In the genomic region with DNA sequence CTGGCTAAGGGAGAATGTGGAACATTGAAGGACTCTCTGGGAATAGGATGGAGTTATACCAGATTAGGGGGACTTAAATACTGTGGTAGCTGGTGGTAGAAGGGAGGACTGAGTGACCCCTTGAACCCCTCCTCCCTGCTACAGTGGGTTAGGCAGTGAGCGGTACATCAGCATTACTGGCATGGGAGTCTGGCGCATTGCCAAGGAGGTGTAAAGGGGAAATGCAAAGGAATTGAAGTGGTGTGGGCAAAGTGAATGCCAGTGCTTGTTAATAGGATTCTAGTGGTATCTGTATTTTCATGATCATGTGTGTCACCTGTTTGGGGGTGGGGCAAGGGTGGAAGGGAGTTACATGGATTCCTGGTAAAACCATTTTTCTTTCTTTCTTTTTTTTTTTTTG, we compare ENCODE assay signal across 25 cellular contexts.
DNase-seq lines count a peak whose midpoint lies in the region; TF ChIP-seq lines count a peak whose summit lies in the region.
"Had no signal": no experiment of that assay in that cellular context is flagged by ENCODE, and none has a peak within 500 bp of the region (broad histone marks: within the 10 kb centered on the region; RNA-seq: fewer than 3 reads in every experiment).

No MANE protein-coding gene starts in this region.

- no peaks in the 10 kb centered on the region for H3F3A ChIP-seq in neural progenitor cell (ENCODE audit: low read depth)

- no peak overlapping the region for H2AFZ ChIP-seq in neural progenitor cell (replicated peaks)

- H3K4me3 ChIP-seq in NB4 (ENCODE audit: low read depth, low read length) (no peak overlapping the region), neural progenitor cell (no peak overlapping the region)
- H3K4me3 ChIP-seq: BLaER1 had no signal

- peak overlapping the region; percentile 1 for H3K27ac Mint-ChIP-seq in activated naive CD4-positive, alpha-beta T cell treated with anti-CD3 and anti-CD28 coated beads, Interleukin-2, amount 50 U/mL, for 24 hours
- H3K27ac Mint-ChIP-seq in activated naive CD4-positive, alpha-beta T cell treated with anti-CD3 and anti-CD28 coated beads, Interleukin-2, amount 10 ng/mL, durations not matched to agents 7 days and 5 days: no peak overlapping the region
- no peak overlapping the region for H3K27ac Mint-ChIP-seq in neural progenitor cell
- H3K27ac Mint-ChIP-seq: CD4-positive, alpha-beta memory T cell; IgD-negative memory B cell; T-cell had no signal

- H3K4me2 ChIP-seq in neural progenitor cell: no peak overlapping the region
- H3K4me2 ChIP-seq: BLaER1 had no signal

- H3K4me1 Mint-ChIP-seq in activated naive CD4-positive, alpha-beta T cell treated with anti-CD3 and anti-CD28 coated beads, Interleukin-2, amount 50 U/mL, for 24 hours: no peaks in the 10 kb centered on the region
- H3K4me1 Mint-ChIP-seq in activated naive CD4-positive, alpha-beta T cell treated with anti-CD3 and anti-CD28 coated beads, Interleukin-2, amount 10 ng/mL, durations not matched to agents 7 days and 5 days: no peaks in the 10 kb centered on the region
- H3K4me1 Mint-ChIP-seq in neural progenitor cell: no peaks in the 10 kb centered on the region
- H3K4me1 Mint-ChIP-seq: CD4-positive, alpha-beta memory T cell; IgD-negative memory B cell; T-cell had no signal

- no peak overlapping the region for H3K27ac ChIP-seq in neural progenitor cell
- H3K27ac ChIP-seq: BLaER1, HL-60 had no signal

- no peaks in the 10 kb centered on the region for H3K9me3 ChIP-seq in neural progenitor cell (ENCODE audit: low read depth)

- CTCF ChIA-PET in activated naive CD4-positive, alpha-beta T cell treated with anti-CD3 and anti-CD28 coated beads, Interleukin-2, amount 10 ng/mL, durations not matched to agents 7 days and 5 days (lab: Charles Lee): no interaction called here

- no peaks in the 10 kb centered on the region for H3K27me3 Mint-ChIP-seq in activated naive CD4-positive, alpha-beta T cell treated with anti-CD3 and anti-CD28 coated beads, Interleukin-2, amount 50 U/mL, for 24 hours
- no peaks in the 10 kb centered on the region for H3K27me3 Mint-ChIP-seq in activated naive CD4-positive, alpha-beta T cell treated with anti-CD3 and anti-CD28 coated beads, Interleukin-2, amount 10 ng/mL, durations not matched to agents 7 days and 5 days
- H3K27me3 Mint-ChIP-seq in neural progenitor cell (ENCODE audit: insufficient read depth, low read depth): peaks cover 3% of the 10 kb centered on the region
- H3K27me3 Mint-ChIP-seq: CD4-positive, alpha-beta memory T cell; IgD-negative memory B cell; T-cell had no signal

- peaks cover 18% of the 10 kb centered on the region for H3K36me3 Mint-ChIP-seq in activated naive CD4-positive, alpha-beta T cell treated with anti-CD3 and anti-CD28 coated beads, Interleukin-2, amount 50 U/mL, for 24 hours
- H3K36me3 Mint-ChIP-seq in activated naive CD4-positive, alpha-beta T cell treated with anti-CD3 and anti-CD28 coated beads, Interleukin-2, amount 10 ng/mL, durations not matched to agents 7 days and 5 days: peaks cover 14% of the 10 kb centered on the region
- peaks cover 26% of the 10 kb centered on the region for H3K36me3 Mint-ChIP-seq in neural progenitor cell

- H3K79me2 ChIP-seq in neural progenitor cell (ENCODE audit: low read depth): no peaks in the 10 kb centered on the region

- no peaks in the 10 kb centered on the region for H3K36me3 ChIP-seq in neural progenitor cell

- no peak overlapping the region for H3K4me3 Mint-ChIP-seq in activated naive CD4-positive, alpha-beta T cell treated with anti-CD3 and anti-CD28 coated beads, Interleukin-2, amount 50 U/mL, for 24 hours
- H3K4me3 Mint-ChIP-seq in activated naive CD4-positive, alpha-beta T cell treated with anti-CD3 and anti-CD28 coated beads, Interleukin-2, amount 10 ng/mL, durations not matched to agents 7 days and 5 days: no peak overlapping the region
- H3K4me3 Mint-ChIP-seq in neural progenitor cell: peak overlapping the region; percentile 6
- H3K4me3 Mint-ChIP-seq: CD4-positive, alpha-beta memory T cell; IgD-negative memory B cell; T-cell had no signal

- no peaks in the 10 kb centered on the region for H3K4me1 ChIP-seq in neural progenitor cell
- H3K4me1 ChIP-seq: BLaER1 had no signal

- no peaks in the 10 kb centered on the region for H3K27me3 ChIP-seq in neural progenitor cell
- H3K27me3 ChIP-seq: BLaER1 had no signal

- H4K20me1 ChIP-seq in neural progenitor cell (ENCODE audit: low read depth): no peaks in the 10 kb centered on the region
- H4K20me1 ChIP-seq: BLaER1 had no signal

- DNase-seq in DMS79 treated with DMSO at 0.1 percent for 48 hours (lab: John Stamatoyannopoulos, UW) (peak; percentile 21), DMS79 (lab: John Stamatoyannopoulos, UW) (no peak), NB4 (ENCODE audit: low read depth) (peak; percentile 16), neural progenitor cell (ENCODE audit: low spot score) (no peak), ecto neural progenitor cell (ENCODE audit: low spot score) (no peak)
- no peak for DNase-seq in activated naive CD4-positive, alpha-beta T cell treated with anti-CD3 and anti-CD28 coated beads, Interleukin-2, amount 10 ng/mL, durations not matched to agents 7 days and 5 days
- no peak for DNase-seq in central memory CD4-positive, alpha-beta T cell
- DNase-seq: 8988T; Calu3; CD4-positive, alpha-beta memory T cell; H7; MM.1S; NCI-H1417; NCI-H187 treated with DMSO at 0.1 percent for 48 hours; NCI-H2171; NCI-H510A; NCI-H748 treated with DMSO at 0.1 percent for 48 hours; PC-3; RPMI8226; SHP77 treated with DMSO at 0.1 percent for 48 hours; T-cell had no signal

- no peak for TF ChIP-seq POLR2A in NB4 (IDR thresholded peaks at IDR 0.05; ENCODE audit: extremely low read depth, insufficient read length)

- no peak for TF ChIP-seq CTCF in NB4 (IDR thresholded peaks at IDR 0.05; ENCODE audit: low read depth, low read length)
- no peak for TF ChIP-seq CTCF in neural progenitor cell (IDR thresholded peaks at IDR 0.05)

- H3K9me3 Mint-ChIP-seq in activated naive CD4-positive, alpha-beta T cell treated with anti-CD3 and anti-CD28 coated beads, Interleukin-2, amount 50 U/mL, for 24 hours: no peaks in the 10 kb centered on the region
- no peaks in the 10 kb centered on the region for H3K9me3 Mint-ChIP-seq in activated naive CD4-positive, alpha-beta T cell treated with anti-CD3 and anti-CD28 coated beads, Interleukin-2, amount 10 ng/mL, durations not matched to agents 7 days and 5 days
- no peaks in the 10 kb centered on the region for H3K9me3 Mint-ChIP-seq in neural progenitor cell
- H3K9me3 Mint-ChIP-seq: IgD-negative memory B cell, T-cell had no signal

- H3K9ac ChIP-seq in neural progenitor cell: no peak overlapping the region
- H3K9ac ChIP-seq: BLaER1 had no signal

Comparison
In these comparisons a context has a peak if more than half of its experiments do, and no peak if none do; other contexts are left out.
1. DNase-seq: peak in DMS79 treated with DMSO at 0.1 percent for 48 hours (single experiment) and NB4 (single experiment); none in DMS79 (single experiment), activated naive CD4-positive, alpha-beta T cell treated with anti-CD3 and anti-CD28 coated beads, Interleukin-2, amount 10 ng/mL, durations not matched to agents 7 days and 5 days (single experiment), neural progenitor cell (single experiment), central memory CD4-positive, alpha-beta T cell (single experiment) and ecto neural progenitor cell (single experiment).